16 cellular contexts compared by ENCODE assay signal in the genomic region with DNA sequence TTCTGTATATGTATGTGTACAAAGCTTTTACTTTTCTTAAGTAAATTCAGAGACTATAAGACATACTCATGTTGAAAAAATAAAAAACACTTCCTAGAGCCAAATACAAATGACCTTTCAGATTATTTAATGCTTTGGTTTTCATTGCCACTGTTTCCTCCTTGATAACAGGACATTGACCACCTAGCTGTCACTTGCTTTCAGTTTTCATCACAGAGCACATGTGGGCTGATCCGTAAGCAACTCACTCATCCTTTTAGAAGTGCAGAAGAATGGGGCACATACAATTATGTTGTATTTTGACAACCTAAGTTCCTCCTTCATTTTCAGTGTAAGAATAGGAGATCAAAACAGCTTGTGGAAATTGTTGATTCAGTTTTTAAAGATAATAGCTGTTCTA. TPM values are rescaled to one million over a fixed set of nuclear protein-coding genes. Genes with fewer than 3 reads are reported as not detected.
DNase-seq lines count a peak whose midpoint lies in the region; ATAC-seq and TF ChIP-seq lines count a peak whose summit lies in the region.
"Had no signal": no experiment of that assay in that cellular context is flagged by ENCODE, and none has a peak within 500 bp of the region (broad histone marks: within the 10 kb centered on the region; RNA-seq: fewer than 3 reads in every experiment).

No MANE protein-coding gene starts in this region.

- H3K27me3 ChIP-seq in IMR-90 (ENCODE audit: control insufficient read depth, insufficient read depth, low read length) (no peaks in the 10 kb centered on the region), body of pancreas (no peaks in the 10 kb centered on the region)

- no peak for DNase-seq in activated CD4-positive, alpha-beta T cell treated with anti-CD3 and anti-CD28 coated beads, Interleukin-2, amount 10 ng/mL, durations not matched to agents 7 days and 5 days
- DNase-seq in activated CD4-positive, alpha-beta T cell treated with anti-CD3 and anti-CD28 coated beads, Interleukin-2, amount 50 U/mL, for 48 hours, result no peak
- DNase-seq in IMR-90, result no peak
- peak; percentile 21 for DNase-seq in activated CD8-positive, alpha-beta T cell treated with anti-CD3 and anti-CD28 coated beads for 36 hours
- no peak for DNase-seq in natural killer cell treated with Interleukin-12 subunit alpha and Interleukin-12 subunit beta and Interleukin-15 and Interleukin-18, amount 100 ng/mL, for 72 hours (ENCODE audit: low spot score)
- no peak for DNase-seq in body of pancreas
- DNase-seq: aorta, COR-L47, HFFc6, mammary epithelial cell, nucleus accumbens had no signal

- H4K91ac ChIP-seq in IMR-90 (ENCODE audit: insufficient read depth, low read depth, low read length), result no peak overlapping the region

- no peak overlapping the region for H2BK15ac ChIP-seq in IMR-90 (ENCODE audit: low read depth, low read length)

- H3K4me2 ChIP-seq in IMR-90 (ENCODE audit: low read depth, low read length), result no peak overlapping the region; the same call in 1 of the 2 replicates

- H3K4me1 Mint-ChIP-seq in activated CD4-positive, alpha-beta T cell treated with anti-CD3 and anti-CD28 coated beads, Interleukin-2, amount 10 ng/mL, durations not matched to agents 7 days and 5 days, result peaks cover 59% of the 10 kb centered on the region
- peaks cover 52% of the 10 kb centered on the region for H3K4me1 Mint-ChIP-seq in activated CD8-positive, alpha-beta T cell treated with anti-CD3 and anti-CD28 coated beads for 36 hours (ENCODE audit: low read depth)
- peaks cover 36 to 44% of the 10 kb centered on the region in 2 donors for H3K4me1 Mint-ChIP-seq in natural killer cell treated with Interleukin-12 subunit alpha and Interleukin-12 subunit beta and Interleukin-15 and Interleukin-18, amount 100 ng/mL, for 72 hours (ENCODE audit: low read depth in 2 of 2)

- H3K27ac ChIP-seq in IMR-90 (ENCODE audit: insufficient read depth, low read length) (no peak overlapping the region), body of pancreas (no peak overlapping the region)
- H3K27ac ChIP-seq: RWPE1, thoracic aorta had no signal

- no peak for TF ChIP-seq CTCF in IMR-90 (conservative IDR thresholded peaks at IDR 0.05; ENCODE audit: low read depth, low read length)
- TF ChIP-seq CTCF in activated CD8-positive, alpha-beta T cell treated with anti-CD3 and anti-CD28 coated beads for 36 hours (IDR thresholded peaks at IDR 0.05), result no peak
- no peak for TF ChIP-seq CTCF in body of pancreas (IDR thresholded peaks at IDR 0.05)

- H3K4me3 ChIP-seq in IMR-90 (ENCODE audit: insufficient read depth, low read depth, low read length) (no peak overlapping the region), body of pancreas (no peak overlapping the region)
- H3K4me3 ChIP-seq: skin epidermis, thoracic aorta had no signal

- peaks cover 42 to 67% of the 10 kb centered on the region in 2 experiments for H3K79me1 ChIP-seq in IMR-90 (ENCODE audit: low read depth in 1 of 2, low read length in 2 of 2)

- dilution Hi-C loops in IMR-90 (cut with HindIII; ENCODE audit: low sequenced_read_pairs, unreplicated experiment), result no loop called here

- intact Hi-C loops in IMR-90 (cut with micrococcal nuclease), result no loop called here
- intact Hi-C loops in activated CD8-positive, alpha-beta T cell treated with anti-CD3 and anti-CD28 coated beads for 36 hours (cut with micrococcal nuclease), result no loop called here
- intact Hi-C loops in body of pancreas (cut with DNase I), result no loop called here

- no peak overlapping the region for H4K8ac ChIP-seq in IMR-90 (ENCODE audit: low read depth in 2 of 2, low read length in 2 of 2)

- POLR2A ChIA-PET in activated CD4-positive, alpha-beta T cell treated with anti-CD3 and anti-CD28 coated beads, Interleukin-2, amount 10 ng/mL, durations not matched to agents 7 days and 5 days (lab: Charles Lee), result no interaction called here
- POLR2A ChIA-PET in IMR-90 (lab: Charles Lee; ENCODE audit: unreplicated experiment), result interaction anchor here (0.5 kb wide), 1 partner anchor 96 kb away, joined by 3 read pairs; no protein-coding TSS in a partner anchor
- POLR2A ChIA-PET in activated CD8-positive, alpha-beta T cell treated with anti-CD3 and anti-CD28 coated beads for 36 hours (lab: Charles Lee), result interaction anchor here (7.6 kb wide), 1 partner anchor 10 kb away, joined by 81 read pairs; no protein-coding TSS in a partner anchor

- no peak overlapping the region for H3K9ac ChIP-seq in IMR-90 (ENCODE audit: low read depth, low read length)

- WGBS in IMR-90 (ENCODE audit: extremely low coverage in 2 of 2, insufficient read length in 1 of 2), 2 experiments, result no CpG with 5 or more reads among the region's 1 CpG
- 83 to 92% methylated on average over 1 of the region's 1 CpG for WGBS in body of pancreas, 2 donors

- no peak overlapping the region for H3K56ac ChIP-seq in IMR-90 (ENCODE audit: extremely low read depth, insufficient read depth, low read length)

- H3K9me3 ChIP-seq in IMR-90 (ENCODE audit: control insufficient read depth, insufficient read depth, low read length) (no peaks in the 10 kb centered on the region), body of pancreas (no peaks in the 10 kb centered on the region)
- H3K9me3 ChIP-seq: thoracic aorta had no signal

- BruUV-seq in IMR-90 (replicated peaks; lab: Mats Ljungman, UMichigan), result no TSS peak

- H3K36me3 ChIP-seq in IMR-90 (ENCODE audit: control insufficient read depth, insufficient read depth, low read length) (no peaks in the 10 kb centered on the region), body of pancreas (replicated peaks in 1 of 2; ENCODE audit: insufficient read depth in 1 of 2, low read depth in 2 of 2) (no peaks in the 10 kb centered on the region)
- H3K36me3 ChIP-seq: thoracic aorta had no signal

- H2AK5ac ChIP-seq in IMR-90 (ENCODE audit: low read depth, low read length), result peak overlapping the region; percentile 68

- H2BK120ac ChIP-seq in IMR-90 (ENCODE audit: low read depth, low read length), result no peak overlapping the region

- no peak overlapping the region for H3K4ac ChIP-seq in IMR-90 (ENCODE audit: low read depth, low read length)

- 0 out of 2 replicates have a peak overlapping the region, but pooled peaks have one; percentile 71 for H3K14ac ChIP-seq in IMR-90 (replicated peaks; ENCODE audit: low read depth, low read length)

- in situ Hi-C loops in IMR-90 (cut with MboI; ENCODE audit: low sequenced_read_pairs), result no loop called here

- TF ChIP-seq POLR2A in IMR-90 (IDR thresholded peaks at IDR 0.05; ENCODE audit: low read depth, low read length) (no peak), body of pancreas (IDR thresholded peaks at IDR 0.05) (no peak)

- no peaks in the 10 kb centered on the region for H3K9me3 Mint-ChIP-seq in activated CD4-positive, alpha-beta T cell treated with anti-CD3 and anti-CD28 coated beads, Interleukin-2, amount 10 ng/mL, durations not matched to agents 7 days and 5 days
- no peaks in the 10 kb centered on the region for H3K9me3 Mint-ChIP-seq in activated CD8-positive, alpha-beta T cell treated with anti-CD3 and anti-CD28 coated beads for 36 hours
- H3K9me3 Mint-ChIP-seq in natural killer cell treated with Interleukin-12 subunit alpha and Interleukin-12 subunit beta and Interleukin-15 and Interleukin-18, amount 100 ng/mL, for 72 hours, result no peaks in the 10 kb centered on the region
- H3K9me3 Mint-ChIP-seq: HFFc6 had no signal

- TF ChIP-seq RAD21 in IMR-90 (IDR thresholded peaks at IDR 0.05; ENCODE audit: low read length), result no peak

- H3K27me3 Mint-ChIP-seq in activated CD4-positive, alpha-beta T cell treated with anti-CD3 and anti-CD28 coated beads, Interleukin-2, amount 10 ng/mL, durations not matched to agents 7 days and 5 days, result no peaks in the 10 kb centered on the region
- H3K27me3 Mint-ChIP-seq in activated CD8-positive, alpha-beta T cell treated with anti-CD3 and anti-CD28 coated beads for 36 hours, result no peaks in the 10 kb centered on the region
- no peaks in the 10 kb centered on the region for H3K27me3 Mint-ChIP-seq in natural killer cell treated with Interleukin-12 subunit alpha and Interleukin-12 subunit beta and Interleukin-15 and Interleukin-18, amount 100 ng/mL, for 72 hours

- H2AFZ ChIP-seq in IMR-90 (replicated peaks; ENCODE audit: low read length, poor library complexity), result no peak overlapping the region

- H3K4me3 Mint-ChIP-seq in activated CD4-positive, alpha-beta T cell treated with anti-CD3 and anti-CD28 coated beads, Interleukin-2, amount 10 ng/mL, durations not matched to agents 7 days and 5 days, result peak overlapping the region; percentile 29
- H3K4me3 Mint-ChIP-seq in activated CD8-positive, alpha-beta T cell treated with anti-CD3 and anti-CD28 coated beads for 36 hours, result peak overlapping the region; percentile 4
- peak overlapping the region; percentile 37 for H3K4me3 Mint-ChIP-seq in natural killer cell treated with Interleukin-12 subunit alpha and Interleukin-12 subunit beta and Interleukin-15 and Interleukin-18, amount 100 ng/mL, for 72 hours
- H3K4me3 Mint-ChIP-seq: HFFc6 had no signal

- H3K18ac ChIP-seq in IMR-90 (ENCODE audit: low read depth, low read length), result no peak overlapping the region

- H2AK9ac ChIP-seq in IMR-90 (replicated peaks; ENCODE audit: low read depth, low read length, poor library complexity), result no peak overlapping the region

- H3K23ac ChIP-seq in IMR-90 (ENCODE audit: low read depth, low read length), result no peak overlapping the region

- peak overlapping the region; percentile 34 for H3K27ac Mint-ChIP-seq in activated CD4-positive, alpha-beta T cell treated with anti-CD3 and anti-CD28 coated beads, Interleukin-2, amount 10 ng/mL, durations not matched to agents 7 days and 5 days
- peak overlapping the region; percentile 71 for H3K27ac Mint-ChIP-seq in activated CD8-positive, alpha-beta T cell treated with anti-CD3 and anti-CD28 coated beads for 36 hours
- H3K27ac Mint-ChIP-seq in natural killer cell treated with Interleukin-12 subunit alpha and Interleukin-12 subunit beta and Interleukin-15 and Interleukin-18, amount 100 ng/mL, for 72 hours, result peak overlapping the region; percentile 52 to 66
- H3K27ac Mint-ChIP-seq: HFFc6 had no signal

- no peak overlapping the region for H2BK20ac ChIP-seq in IMR-90 (ENCODE audit: low read depth, low read length)

- no peak for ATAC-seq in IMR-90 (ENCODE audit: low read depth)
- ATAC-seq in activated CD8-positive, alpha-beta T cell treated with anti-CD3 and anti-CD28 coated beads for 36 hours, result no peak
- no peak for ATAC-seq in natural killer cell treated with Interleukin-12 subunit alpha and Interleukin-12 subunit beta and Interleukin-15 and Interleukin-18, amount 100 ng/mL, for 72 hours
- ATAC-seq in body of pancreas, result no peak
- ATAC-seq in HG03045 (IDR thresholded peaks at IDR 0.05; ENCODE audit: unreplicated experiment), result no peak
- no peak for ATAC-seq in HG03432 (IDR thresholded peaks at IDR 0.05; ENCODE audit: unreplicated experiment)

- H3K36me3 Mint-ChIP-seq in activated CD4-positive, alpha-beta T cell treated with anti-CD3 and anti-CD28 coated beads, Interleukin-2, amount 10 ng/mL, durations not matched to agents 7 days and 5 days (ENCODE audit: low read depth), result peaks cover 49% of the 10 kb centered on the region
- peaks cover 34% of the 10 kb centered on the region for H3K36me3 Mint-ChIP-seq in activated CD8-positive, alpha-beta T cell treated with anti-CD3 and anti-CD28 coated beads for 36 hours (ENCODE audit: low read depth)
- peaks cover 7% of the 10 kb centered on the region for H3K36me3 Mint-ChIP-seq in natural killer cell treated with Interleukin-12 subunit alpha and Interleukin-12 subunit beta and Interleukin-15 and Interleukin-18, amount 100 ng/mL, for 72 hours

- peaks cover 6% of the 10 kb centered on the region; the same call in 1 of the 2 replicates for H4K20me1 ChIP-seq in IMR-90 (ENCODE audit: insufficient read depth, low read length)

- CTCF ChIA-PET in activated CD4-positive, alpha-beta T cell treated with anti-CD3 and anti-CD28 coated beads, Interleukin-2, amount 10 ng/mL, durations not matched to agents 7 days and 5 days (lab: Charles Lee), result no interaction called here
- CTCF ChIA-PET in IMR-90 (lab: Yijun Ruan, JAX), result interaction anchor here (0.9 to 1.0 kb wide), 2 partner anchors 17 to 515 kb away, joined by 3 to 4 read pairs; no protein-coding TSS in a partner anchor
- CTCF ChIA-PET in activated CD8-positive, alpha-beta T cell treated with anti-CD3 and anti-CD28 coated beads for 36 hours (lab: Charles Lee), result interaction anchor here (0.6 to 1.6 kb wide), 3 partner anchors 11 to 21 kb away, joined by 3 to 7 read pairs (median 4); no protein-coding TSS in a partner anchor

- no peak overlapping the region for H2BK5ac ChIP-seq in IMR-90 (ENCODE audit: low read depth, low read length, poor library complexity, severe bottlenecking)

- no peak overlapping the region for H4K5ac ChIP-seq in IMR-90 (ENCODE audit: low read depth, low read length)

- H3K9me1 ChIP-seq in IMR-90 (ENCODE audit: insufficient read depth, low read length), result peaks cover 11% of the 10 kb centered on the region; the same call in 1 of the 2 replicates

- H3K4me1 ChIP-seq in IMR-90 (ENCODE audit: control insufficient read depth, insufficient read depth, low read length) (peaks cover 7% of the 10 kb centered on the region), body of pancreas (peaks cover 16% of the 10 kb centered on the region)

RNA-seq across cellular contexts. Expression of a gene that starts 6.2 kb away (rescaled TPM):
- total RNA-seq in activated CD4-positive, alpha-beta T cell treated with anti-CD3 and anti-CD28 coated beads, Interleukin-2, amount 10 ng/mL, durations not matched to agents 7 days and 5 days, result 10 to 100 TPM; 23.5 to 28.3 TPM
- 11.7 and 11.8 TPM in 2 replicates for total RNA-seq in IMR-90 (2012; rRNA removed)
- polyA plus RNA-seq in IMR-90 (2012; rRNA removed), result 17.7 and 17.8 TPM in 2 replicates
- 4.3 and 9.6 TPM in 2 replicates for polyA plus RNA-seq in IMR-90 (2012; cell fraction: cytosol; rRNA removed)
- 5.6 and 10.9 TPM in 2 replicates for polyA plus RNA-seq in IMR-90 (2012; cell fraction: nucleus; rRNA removed; ENCODE audit: low replicate concordance)
- 10 to 100 TPM; 16.5 to 16.7 TPM for total RNA-seq in activated CD8-positive, alpha-beta T cell treated with anti-CD3 and anti-CD28 coated beads for 36 hours
- total RNA-seq in natural killer cell treated with Interleukin-12 subunit alpha and Interleukin-12 subunit beta and Interleukin-15 and Interleukin-18, amount 100 ng/mL, for 72 hours, result 10 to 100 TPM; 20.4 to 23.8 TPM
- total RNA-seq in body of pancreas, result 1 to 10 TPM; 5.6 to 6.0 TPM
